ENCODE assay signal across 23 cellular contexts in the genomic region with DNA sequence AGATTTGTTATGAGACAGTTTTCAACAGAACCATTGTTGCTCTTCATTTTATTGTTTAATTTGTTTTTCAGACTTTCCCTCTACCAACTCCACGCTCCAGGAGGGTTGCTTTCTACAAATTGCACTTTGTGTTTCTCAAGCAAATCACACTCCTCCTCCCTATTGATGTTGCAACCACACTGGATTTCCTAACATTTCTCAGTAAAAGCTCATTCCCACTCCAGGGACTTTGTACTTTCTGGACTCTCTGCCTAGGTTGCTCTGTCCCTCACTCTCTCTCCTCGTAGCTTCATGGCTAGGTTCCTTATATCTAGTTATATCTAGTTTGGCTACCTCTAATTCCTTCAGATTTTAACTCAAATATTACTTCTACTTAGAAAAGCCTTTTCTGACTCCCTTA. TPM values are rescaled to one million over a fixed set of nuclear protein-coding genes. Genes with fewer than 3 reads are reported as not detected.
"Had no signal": no experiment of that assay in that cellular context is flagged by ENCODE, and none has a peak within 500 bp of the region (broad histone marks: within the 10 kb centered on the region; RNA-seq: fewer than 3 reads in every experiment).

No MANE protein-coding gene starts in this region.

- ATAC-seq: heart right ventricle, psoas muscle had no signal

- H3K27me3 ChIP-seq: heart right ventricle, thyroid gland, upper lobe of left lung, uterus had no signal

- H3K27me3 Mint-ChIP-seq: naive B cell had no signal

- H3K36me3 ChIP-seq: heart right ventricle, left ventricle myocardium inferior, thyroid gland, upper lobe of left lung, uterus had no signal

- H3K4me1 ChIP-seq: heart right ventricle, left ventricle myocardium inferior, psoas muscle, thyroid gland, upper lobe of left lung, uterus had no signal

- H3K4me1 Mint-ChIP-seq: endodermal cell, naive B cell, nephron had no signal

- FAIRE-seq: endothelial cell of umbilical vein, frontal cortex, small intestine had no signal

- H3K9me3 ChIP-seq: heart right ventricle, left ventricle myocardium inferior, psoas muscle, thyroid gland, upper lobe of left lung, uterus had no signal

- DNase-seq: effector CD4-positive, alpha-beta T cell; endodermal cell; heart right ventricle; islet precursor cell; left ventricle myocardium inferior; naive B cell; psoas muscle; small intestine; stimulated activated CD4-positive, alpha-beta T cell treated with anti-CD3 and anti-CD28 coated beads, Interleukin-12 subunit alpha, Interleukin-12 subunit beta, amount 100 ng/mL, for 4 hours; stimulated activated naive CD4-positive, alpha-beta T cell; thyroid gland; upper lobe of left lung; uterus had no signal

- H3K9me3 Mint-ChIP-seq: nephron had no signal

- H3K27ac Mint-ChIP-seq: endodermal cell, naive B cell had no signal

- H3K4me3 Mint-ChIP-seq: endodermal cell, naive B cell, nephron had no signal

- H3K36me3 Mint-ChIP-seq: naive B cell had no signal

- H3K27ac ChIP-seq: coronary artery, heart right ventricle, left ventricle myocardium inferior, psoas muscle, thyroid gland, upper lobe of left lung, uterus had no signal

- H3K4me3 ChIP-seq: coronary artery, heart right ventricle, left ventricle myocardium inferior, lung, psoas muscle, thyroid gland, upper lobe of left lung, uterus had no signal

RNA-seq across cellular contexts. Expression of a gene that starts 20.3 kb away (rescaled TPM):
- total RNA-seq: chondrocyte, dermis microvascular lymphatic vessel endothelial cell, endodermal cell, endothelial cell of umbilical vein, frontal cortex, glomerular endothelial cell, heart right ventricle, left ventricle myocardium inferior, lung, osteoblast, psoas muscle, upper lobe of left lung had no signal
- polyA plus RNA-seq: endothelial cell of umbilical vein, esophagus, heart right ventricle, lung, psoas muscle, small intestine had no signal

RNA-seq across cellular contexts. Expression of a gene that starts 22.6 kb away (rescaled TPM):
- total RNA-seq: chondrocyte, dermis microvascular lymphatic vessel endothelial cell, endodermal cell, endothelial cell of umbilical vein, glomerular endothelial cell, left ventricle myocardium inferior, osteoblast, psoas muscle, thyroid gland had no signal
- polyA plus RNA-seq: endothelial cell of umbilical vein had no signal

RNA-seq across cellular contexts. Expression of a gene that starts 53.4 kb away (rescaled TPM):
- total RNA-seq: chondrocyte, dermis microvascular lymphatic vessel endothelial cell, endodermal cell, endothelial cell of umbilical vein, glomerular endothelial cell, heart right ventricle, left ventricle myocardium inferior, osteoblast, psoas muscle, uterus had no signal
- polyA plus RNA-seq: endothelial cell of umbilical vein, heart right ventricle, psoas muscle, small intestine had no signal
